Comparison of ENCODE assay signal across 20 cellular contexts in the genomic region with DNA sequence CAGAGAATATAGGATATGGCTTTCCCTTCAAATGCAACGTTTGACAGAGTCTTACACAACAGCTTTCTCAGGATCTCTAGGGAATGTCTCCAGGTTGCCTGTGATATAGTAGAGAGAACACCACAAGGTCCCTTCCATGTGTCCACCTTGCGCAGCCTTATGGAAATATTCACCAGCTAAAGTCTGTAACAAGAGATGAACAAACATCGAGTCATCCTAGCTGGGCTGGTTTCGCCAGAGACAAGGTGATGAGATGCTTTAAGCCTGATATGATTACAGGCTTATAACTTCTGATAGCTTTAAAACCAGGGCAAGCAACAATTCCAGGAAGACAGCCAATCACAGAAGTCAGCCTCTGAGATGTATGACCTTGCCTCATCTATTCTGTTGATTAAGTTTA.
DNase-seq lines count a peak whose midpoint lies in the region; ATAC-seq, FAIRE-seq and TF ChIP-seq lines count a peak whose summit lies in the region.
"Had no signal": no experiment of that assay in that cellular context is flagged by ENCODE, and none has a peak within 500 bp of the region (broad histone marks: within the 10 kb centered on the region; RNA-seq: fewer than 3 reads in every experiment).

No MANE protein-coding gene starts in this region.

- H3K4me3 ChIP-seq in astrocyte (ENCODE audit: insufficient read depth, low read depth, low read length), result no peak overlapping the region
- H3K4me3 ChIP-seq: SK-N-MC had no signal

- peak; percentile 97 for ATAC-seq in foreskin keratinocyte
- ATAC-seq in omental fat pad (ENCODE audit: low FRiP score), result no peak
- ATAC-seq: CD8-positive, alpha-beta T cell; T-cell had no signal

- H4K20me1 ChIP-seq in astrocyte (ENCODE audit: insufficient read depth, low read length), result no peaks in the 10 kb centered on the region

- TF ChIP-seq CTCF in astrocyte (IDR thresholded peaks at IDR 0.05; ENCODE audit: insufficient read depth, low read depth, low read length), result no peak
- TF ChIP-seq CTCF in foreskin keratinocyte (conservative IDR thresholded peaks at IDR 0.05), result no peak
- TF ChIP-seq CTCF in omental fat pad (IDR thresholded peaks at IDR 0.05), result no peak

- no peak for FAIRE-seq in astrocyte (lab: Jason Lieb, UNC)
- FAIRE-seq in GM12891 (lab: Jason Lieb, UNC), result no peak
- FAIRE-seq: GM18507 had no signal

- no peak overlapping the region for H3K27ac ChIP-seq in astrocyte (ENCODE audit: low read depth, low read length)
- H3K27ac ChIP-seq in foreskin keratinocyte, result peak overlapping the region; percentile 25
- H3K27ac ChIP-seq: SK-N-MC had no signal

- H3K27ac Mint-ChIP-seq in astrocyte (ENCODE audit: unreplicated experiment), result no peak overlapping the region
- H3K27ac Mint-ChIP-seq: CD8-positive, alpha-beta T cell; T-cell had no signal

- no peak for TF ChIP-seq POLR2A in GM12891 (IDR thresholded peaks at IDR 0.05; ENCODE audit: low read depth, low read length)

- DNase-seq in EH (ENCODE audit: low read depth) (peak; percentile 22), HPDE6-E6E7 (ENCODE audit: extremely low spot score) (peak; percentile 20), astrocyte (ENCODE audit: low read depth) (peak; percentile 18), foreskin keratinocyte (peak; percentile 54 to 74), NCI-H524 (lab: John Stamatoyannopoulos, UW) (no peak), omental fat pad (ENCODE audit: low spot score) (no peak), GM12891 (ENCODE audit: insufficient read length, low spot score) (no peak)
- DNase-seq in stimulated activated CD4-positive, alpha-beta T cell treated with anti-CD3 and anti-CD28 coated beads, Interleukin-4, amount 100 ng/mL, for 4 hours, result no peak
- DNase-seq: CD8-positive, alpha-beta T cell; DMS 273 treated with DMSO at 0.1 percent for 48 hours; Karpas-422; NCI-H1417; NCI-H2029; NCI-H2171 treated with DMSO at 0.1 percent for 48 hours; NCI-H524 treated with DMSO at 0.1 percent for 48 hours; NK-92 treated with Interleukin-12 subunit alpha and Interleukin-12 subunit beta, amount 100 ng/mL, for 24 hours; OCI-M1; T-cell had no signal

- H3K9me3 Mint-ChIP-seq in astrocyte (ENCODE audit: unreplicated experiment), result no peaks in the 10 kb centered on the region
- H3K9me3 Mint-ChIP-seq: CD8-positive, alpha-beta T cell had no signal

- peaks cover 6% of the 10 kb centered on the region for H3K4me1 Mint-ChIP-seq in astrocyte (ENCODE audit: low read depth, unreplicated experiment)

- no peak overlapping the region for H3K4me2 ChIP-seq in astrocyte (ENCODE audit: low read length)

- no peaks in the 10 kb centered on the region for H3K36me3 ChIP-seq in astrocyte (ENCODE audit: insufficient read depth, low read length)

- no peak overlapping the region for H3K9ac ChIP-seq in astrocyte (ENCODE audit: low read length)

- H3K4me3 Mint-ChIP-seq in astrocyte (ENCODE audit: unreplicated experiment), result no peak overlapping the region
- H3K4me3 Mint-ChIP-seq: CD8-positive, alpha-beta T cell; T-cell had no signal

- peaks cover 16% of the 10 kb centered on the region for H3K36me3 Mint-ChIP-seq in astrocyte (ENCODE audit: low read depth, unreplicated experiment)

- no peak overlapping the region for H2AFZ ChIP-seq in astrocyte (ENCODE audit: low read depth, low read length)

- no peaks in the 10 kb centered on the region for H3K79me2 ChIP-seq in astrocyte (ENCODE audit: insufficient read depth, low read length)

- no peaks in the 10 kb centered on the region for H3K27me3 Mint-ChIP-seq in astrocyte (ENCODE audit: low read depth, unreplicated experiment)
- H3K27me3 Mint-ChIP-seq: T-cell had no signal

- H3K27me3 ChIP-seq in astrocyte (ENCODE audit: insufficient read depth, low read length) (no peaks in the 10 kb centered on the region), foreskin keratinocyte (no peaks in the 10 kb centered on the region)

- H3K4me1 ChIP-seq in astrocyte (ENCODE audit: insufficient read depth, low read length) (peaks cover 4% of the 10 kb centered on the region), foreskin keratinocyte (peaks cover 10% of the 10 kb centered on the region)

- no peaks in the 10 kb centered on the region for H3K9me3 ChIP-seq in astrocyte (ENCODE audit: insufficient read depth, low read depth, low read length)

TF ChIP-seq in GM12891, 5 proteins besides CTCF, POLR2A, EP300 and RAD21:
- TF ChIP-seq POU2F2 (IDR thresholded peaks at IDR 0.05; ENCODE audit: low read depth, low read length) (no peak), TAF1 (IDR thresholded peaks at IDR 0.05; ENCODE audit: low read depth, low read length) (no peak), SPI1 (IDR thresholded peaks at IDR 0.05; ENCODE audit: low read depth, low read length) (no peak), POLR2AphosphoS5 (IDR thresholded peaks at IDR 0.05; ENCODE audit: low read depth, low read length) (no peak), PAX5 (IDR thresholded peaks at IDR 0.05; ENCODE audit: insufficient read depth, low read length, severe bottlenecking) (no peak)

Comparison
In these comparisons a context has a peak if more than half of its experiments do, and no peak if none do; other contexts are left out.
1. DNase-seq: peak in EH (single experiment), HPDE6-E6E7 (single experiment), astrocyte (single experiment) and foreskin keratinocyte (2 of 2); none in NCI-H524 (0 of 2), stimulated activated CD4-positive, alpha-beta T cell treated with anti-CD3 and anti-CD28 coated beads, Interleukin-4, amount 100 ng/mL, for 4 hours (0 of 2), omental fat pad (single experiment) and GM12891 (single experiment).